2 cellular contexts compared by ENCODE assay signal in genomic region chr17:61624951-61625350, GRCh38.
TF ChIP-seq lines count a peak whose summit lies in the region.

No MANE protein-coding gene starts in this region.

TF ChIP-seq in WTC11, 78 proteins besides CTCF, POLR2A, EP300 and RAD21:
- TF ChIP-seq GRHL2 (CRISPR knock-in tag; IDR thresholded peaks at IDR 0.05; ENCODE audit: insufficient replicate concordance, severe bottlenecking): no peak
- no peak for TF ChIP-seq ZNF317 (CRISPR knock-in tag; IDR thresholded peaks at IDR 0.05; ENCODE audit: borderline replicate concordance, low read depth)
- 0 out of 2 replicates have a peak, but pooled peaks have one; percentile 29 for TF ChIP-seq ZNF121 (CRISPR knock-in tag; IDR thresholded peaks at IDR 0.05)
- TF ChIP-seq AFF4 (CRISPR knock-in tag; IDR thresholded peaks at IDR 0.05; ENCODE audit: borderline replicate concordance): no peak

TF ChIP-seq in GM12878, 131 proteins besides CTCF, POLR2A, EP300 and RAD21:
- peak; percentile 76 for TF ChIP-seq NFXL1 (IDR thresholded peaks at IDR 0.05; ENCODE audit: borderline replicate concordance)
- TF ChIP-seq MXI1 (IDR thresholded peaks at IDR 0.05; ENCODE audit: low read depth, low read length): no peak
